In the genomic region with DNA sequence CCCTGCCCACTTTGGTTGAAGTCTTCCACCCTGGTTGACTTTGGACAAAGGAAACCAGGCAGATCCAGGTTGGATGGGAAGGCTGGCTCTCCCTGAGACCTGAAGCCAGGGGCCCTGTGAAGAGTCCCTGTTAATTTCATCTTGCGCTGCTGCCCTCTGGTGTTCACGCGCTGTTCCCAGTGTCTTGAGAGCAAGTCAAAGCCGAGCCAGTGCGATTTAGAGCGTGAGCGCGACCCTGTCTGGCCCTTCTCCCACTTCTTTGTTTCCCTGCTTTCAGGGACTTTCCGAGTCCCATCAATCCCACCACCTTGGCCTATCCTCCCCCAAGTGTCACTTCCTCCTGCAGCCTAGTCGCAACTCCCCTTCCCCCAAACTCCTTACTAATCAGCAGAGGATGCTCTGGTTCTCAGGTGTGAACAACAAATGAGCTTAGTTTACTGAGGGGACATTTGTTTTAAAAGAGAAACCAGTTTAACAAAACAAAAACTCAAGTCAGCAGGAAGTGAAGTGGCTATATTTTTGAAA, we compare ENCODE assay signal across 8 cellular contexts. TPM values are rescaled to one million over a fixed set of nuclear protein-coding genes. Genes with fewer than 3 reads are reported as not detected.
DNase-seq lines count a peak whose midpoint lies in the region; ATAC-seq and TF ChIP-seq lines count a peak whose summit lies in the region.

No MANE protein-coding gene starts in this region.

- H3K27me3 Mint-ChIP-seq in activated T-helper 2 cell treated with anti-CD3 and anti-CD28 coated beads, Interferon-gamma antibody, Interleukin-2, Interleukin-4, amounts not matched to agents 10 μg/mL and 5 μg/mL and 100 μg/mL, durations not matched to agents 14 hours and 24 hours and 36 hours (ENCODE audit: low read depth), result no peaks in the 10 kb centered on the region
- H3K27me3 Mint-ChIP-seq in glutamatergic neuron (ENCODE audit: unreplicated experiment), result peaks cover 5% of the 10 kb centered on the region

- ATAC-seq in GM21717 (IDR thresholded peaks at IDR 0.05; ENCODE audit: unreplicated experiment) (peak; percentile 43), psoas muscle (peak; percentile 75 to 87 (median 82))

- H3K36me3 ChIP-seq in psoas muscle (ENCODE audit: insufficient read depth in 1 of 2, low read depth in 1 of 2), result no peaks in the 10 kb centered on the region

- H3K27ac ChIP-seq in psoas muscle, result no peak overlapping the region

- no peak for TF ChIP-seq POLR2A in NB4 (IDR thresholded peaks at IDR 0.05; ENCODE audit: extremely low read depth, insufficient read length)

- peaks cover 10% of the 10 kb centered on the region for H3K36me3 Mint-ChIP-seq in activated T-helper 2 cell treated with anti-CD3 and anti-CD28 coated beads, Interferon-gamma antibody, Interleukin-2, Interleukin-4, amounts not matched to agents 10 μg/mL and 5 μg/mL and 100 μg/mL, durations not matched to agents 14 hours and 24 hours and 36 hours (ENCODE audit: low read depth)
- no peaks in the 10 kb centered on the region for H3K36me3 Mint-ChIP-seq in glutamatergic neuron (ENCODE audit: unreplicated experiment)

- peak; percentile 98 for TF ChIP-seq CTCF in NB4 (IDR thresholded peaks at IDR 0.05; ENCODE audit: low read depth, low read length)
- TF ChIP-seq CTCF in glutamatergic neuron (IDR thresholded peaks at IDR 0.05; ENCODE audit: partially characterized antibody, unreplicated experiment), result peak; percentile 87
- peak; percentile 84 for TF ChIP-seq CTCF in psoas muscle (IDR thresholded peaks at IDR 0.05)

- H3K4me1 Mint-ChIP-seq in activated T-helper 2 cell treated with anti-CD3 and anti-CD28 coated beads, Interferon-gamma antibody, Interleukin-2, Interleukin-4, amounts not matched to agents 10 μg/mL and 5 μg/mL and 100 μg/mL, durations not matched to agents 14 hours and 24 hours and 36 hours (ENCODE audit: low read depth), result peaks cover 80% of the 10 kb centered on the region
- no peaks in the 10 kb centered on the region for H3K4me1 Mint-ChIP-seq in glutamatergic neuron (ENCODE audit: low read depth, unreplicated experiment)

- H3K4me3 ChIP-seq in NB4 (ENCODE audit: low read depth, low read length) (no peak overlapping the region), psoas muscle (no peak overlapping the region)

- no peaks in the 10 kb centered on the region for H3K4me1 ChIP-seq in psoas muscle

- no peaks in the 10 kb centered on the region for H3K27me3 ChIP-seq in psoas muscle (ENCODE audit: insufficient read depth in 3 of 3, low read length in 2 of 3)

- H3K9me3 ChIP-seq in psoas muscle, result no peaks in the 10 kb centered on the region

- peak overlapping the region; percentile 95 for H3K27ac Mint-ChIP-seq in activated T-helper 2 cell treated with anti-CD3 and anti-CD28 coated beads, Interferon-gamma antibody, Interleukin-2, Interleukin-4, amounts not matched to agents 10 μg/mL and 5 μg/mL and 100 μg/mL, durations not matched to agents 14 hours and 24 hours and 36 hours
- peak overlapping the region; percentile 45 for H3K27ac Mint-ChIP-seq in glutamatergic neuron (ENCODE audit: unreplicated experiment)

- intact Hi-C loops in activated T-helper 2 cell treated with anti-CD3 and anti-CD28 coated beads, Interferon-gamma antibody, Interleukin-2, Interleukin-4, amounts not matched to agents 10 μg/mL and 5 μg/mL and 100 μg/mL, durations not matched to agents 14 hours and 24 hours and 36 hours (cut with micrococcal nuclease), result loop anchor here (1.0 to 5.0 kb wide), 6 partner anchors 55 to 612 kb away; a partner anchor contains a TSS
- intact Hi-C loops in psoas muscle (cut with DNase I), result loop anchor here (2.0 to 5.0 kb wide), 4 partner anchors 159 to 842 kb away; a partner anchor contains a TSS

- peak; percentile 88 for DNase-seq in CD1c-positive myeloid dendritic cell (ENCODE audit: extremely low spot score)
- DNase-seq in NB4 (ENCODE audit: low read depth), result peak; percentile 91
- peak; percentile 82 for DNase-seq in activated T-helper 2 cell treated with anti-CD3 and anti-CD28 coated beads, Interferon-gamma antibody, Interleukin-2, Interleukin-4, amounts not matched to agents 10 μg/mL and 5 μg/mL and 100 μg/mL, durations not matched to agents 14 hours and 24 hours and 36 hours (ENCODE audit: low spot score)
- peak; percentile 92 for DNase-seq in glutamatergic neuron
- DNase-seq in psoas muscle, result peak; percentile 85 to 89
- DNase-seq in NCI-H1105 treated with DMSO at 0.1 percent for 48 hours (lab: John Stamatoyannopoulos, UW), result no peak
- DNase-seq in kidney glomerular epithelial cell (lab: John Stamatoyannopoulos, UW), result no peak

- H3K9me3 Mint-ChIP-seq in activated T-helper 2 cell treated with anti-CD3 and anti-CD28 coated beads, Interferon-gamma antibody, Interleukin-2, Interleukin-4, amounts not matched to agents 10 μg/mL and 5 μg/mL and 100 μg/mL, durations not matched to agents 14 hours and 24 hours and 36 hours, result peaks cover 9% of the 10 kb centered on the region
- H3K9me3 Mint-ChIP-seq in glutamatergic neuron (ENCODE audit: unreplicated experiment), result peaks cover 1% of the 10 kb centered on the region

- H3K4me3 Mint-ChIP-seq in activated T-helper 2 cell treated with anti-CD3 and anti-CD28 coated beads, Interferon-gamma antibody, Interleukin-2, Interleukin-4, amounts not matched to agents 10 μg/mL and 5 μg/mL and 100 μg/mL, durations not matched to agents 14 hours and 24 hours and 36 hours (ENCODE audit: low read depth), result peak overlapping the region; percentile 45
- no peak overlapping the region for H3K4me3 Mint-ChIP-seq in glutamatergic neuron (ENCODE audit: unreplicated experiment)

- 1 to 6% (median 3%) methylated on average over 10 of the region's 10 CpGs for WGBS in psoas muscle, 3 donors

RNA-seq across cellular contexts. Expression of a gene that starts 25.8 kb away (rescaled TPM):
- not detected in 2 replicates for total RNA-seq in activated T-helper 2 cell treated with anti-CD3 and anti-CD28 coated beads, Interferon-gamma antibody, Interleukin-2, Interleukin-4, amounts not matched to agents 10 μg/mL and 5 μg/mL and 100 μg/mL, durations not matched to agents 14 hours and 24 hours and 36 hours
- not detected for total RNA-seq in glutamatergic neuron (ENCODE audit: unreplicated experiment)
- not detected for total RNA-seq in psoas muscle
- under 1 TPM in 1 of 3 donors, not detected in 2; 0.01 TPM for polyA plus RNA-seq in psoas muscle

Comparison
In these comparisons a context has a peak if more than half of its experiments do, and no peak if none do; other contexts are left out.
1. DNase-seq: peak in CD1c-positive myeloid dendritic cell (single experiment), NB4 (single experiment), activated T-helper 2 cell treated with anti-CD3 and anti-CD28 coated beads, Interferon-gamma antibody, Interleukin-2, Interleukin-4, amounts not matched to agents 10 μg/mL and 5 μg/mL and 100 μg/mL, durations not matched to agents 14 hours and 24 hours and 36 hours (single experiment), glutamatergic neuron (single experiment) and psoas muscle (2 of 2); none in NCI-H1105 treated with DMSO at 0.1 percent for 48 hours (single experiment) and kidney glomerular epithelial cell (single experiment).
2. Peak in every context shown above with its lines, with median percentiles within 50 percentile points of each other: CTCF ChIP-seq.